In the genomic region with DNA sequence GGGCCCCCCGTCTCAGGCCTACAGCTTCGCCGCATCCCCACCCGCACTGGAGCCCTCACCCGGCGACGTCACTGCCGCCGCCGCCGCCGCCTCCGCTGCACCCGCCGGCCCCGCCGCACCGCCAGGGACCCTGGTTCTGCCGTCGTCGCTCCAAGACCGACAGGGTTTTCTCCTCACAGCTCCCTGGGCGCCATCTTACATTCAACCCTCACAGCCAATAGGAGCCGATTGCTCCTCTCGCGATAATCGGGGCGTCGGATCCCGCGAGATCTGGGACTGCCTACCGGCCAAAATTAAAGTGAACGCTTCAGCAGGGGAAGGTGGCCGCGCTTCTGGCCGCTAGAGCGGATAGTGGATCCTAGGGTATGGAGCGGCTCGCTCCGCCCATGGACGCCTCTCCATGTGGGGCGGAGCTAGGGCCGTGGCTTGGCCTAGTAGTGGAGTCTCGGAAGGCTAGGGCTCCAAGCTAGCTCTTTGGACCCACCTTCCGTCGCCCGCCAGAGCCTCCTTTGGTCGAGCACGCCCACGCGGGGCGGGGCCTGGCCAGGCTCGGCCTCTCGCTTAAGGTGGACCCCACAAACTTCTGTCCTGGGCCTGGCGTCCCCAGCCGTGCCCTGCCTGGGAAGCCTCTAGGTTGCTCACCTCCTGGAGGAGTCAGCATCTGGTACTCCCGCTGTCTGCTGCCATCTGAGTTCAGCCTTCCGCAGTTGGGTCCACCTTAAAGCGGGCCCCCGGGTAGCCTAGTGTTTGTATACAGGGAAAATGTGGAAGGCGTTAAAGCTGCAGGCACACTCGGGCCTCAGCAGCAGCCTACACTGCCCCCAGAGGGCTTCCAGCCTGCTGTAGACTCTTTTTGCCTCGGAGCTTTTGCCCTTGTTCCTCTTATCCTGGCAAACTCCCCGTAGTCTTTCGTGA, we compare ENCODE assay signal across 1 cellular context.
TF ChIP-seq lines count a peak whose summit lies in the region.

A gene with protein sequence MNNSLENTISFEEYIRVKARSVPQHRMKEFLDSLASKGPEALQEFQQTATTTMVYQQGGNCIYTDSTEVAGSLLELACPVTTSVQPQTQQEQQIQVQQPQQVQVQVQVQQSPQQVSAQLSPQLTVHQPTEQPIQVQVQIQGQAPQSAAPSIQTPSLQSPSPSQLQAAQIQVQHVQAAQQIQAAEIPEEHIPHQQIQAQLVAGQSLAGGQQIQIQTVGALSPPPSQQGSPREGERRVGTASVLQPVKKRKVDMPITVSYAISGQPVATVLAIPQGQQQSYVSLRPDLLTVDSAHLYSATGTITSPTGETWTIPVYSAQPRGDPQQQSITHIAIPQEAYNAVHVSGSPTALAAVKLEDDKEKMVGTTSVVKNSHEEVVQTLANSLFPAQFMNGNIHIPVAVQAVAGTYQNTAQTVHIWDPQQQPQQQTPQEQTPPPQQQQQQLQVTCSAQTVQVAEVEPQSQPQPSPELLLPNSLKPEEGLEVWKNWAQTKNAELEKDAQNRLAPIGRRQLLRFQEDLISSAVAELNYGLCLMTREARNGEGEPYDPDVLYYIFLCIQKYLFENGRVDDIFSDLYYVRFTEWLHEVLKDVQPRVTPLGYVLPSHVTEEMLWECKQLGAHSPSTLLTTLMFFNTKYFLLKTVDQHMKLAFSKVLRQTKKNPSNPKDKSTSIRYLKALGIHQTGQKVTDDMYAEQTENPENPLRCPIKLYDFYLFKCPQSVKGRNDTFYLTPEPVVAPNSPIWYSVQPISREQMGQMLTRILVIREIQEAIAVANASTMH (minus strand): TSS at position 219 of the 915 bp plus-strand sequence. CDS start 17,054 bp downstream, outside the sequence.

TF ChIP-seq in HepG2, 621 proteins besides CTCF, POLR2A, EP300 and RAD21 (continued from another document and continues in another):
- TF ChIP-seq ZMAT3 (CRISPR knock-in tag; conservative IDR thresholded peaks at IDR 0.05) (peak; percentile 79), MED8 (CRISPR knock-in tag; IDR thresholded peaks at IDR 0.05; ENCODE audit: insufficient replicate concordance) (no peak), ONECUT2 (CRISPR knock-in tag; IDR thresholded peaks at IDR 0.05) (no peak), HOXA7 (CRISPR knock-in tag; IDR thresholded peaks at IDR 0.05) (no peak), PCBP2 (optimal IDR thresholded peaks at IDR 0.05; ENCODE audit: low read depth, low read length, poor library complexity, severe bottlenecking) (no peak), U2AF2 (IDR thresholded peaks at IDR 0.05; ENCODE audit: low read depth, low read length) (peak; percentile 100), NFE2L2 (IDR thresholded peaks at IDR 0.05; ENCODE audit: low read length) (no peak), ZNF761 (CRISPR knock-in tag; conservative IDR thresholded peaks at IDR 0.05) (no peak; the same call in none of the 2 replicates), POLR2AphosphoS2 (IDR thresholded peaks at IDR 0.05; ENCODE audit: low read depth, low read length) (no peak), ZNF432 (CRISPR knock-in tag; IDR thresholded peaks at IDR 0.05; ENCODE audit: borderline replicate concordance) (no peak), CC2D1A (CRISPR knock-in tag; IDR thresholded peaks at IDR 0.05) (no peak), MXI1 (IDR thresholded peaks at IDR 0.05; ENCODE audit: borderline replicate concordance, low read depth, low read length) (peak; percentile 93), ARNT2 (CRISPR knock-in tag; IDR thresholded peaks at IDR 0.05; ENCODE audit: low read depth) (peak; percentile 58; the same call in 1 of the 2 replicates), ZNF629 (CRISPR knock-in tag; conservative IDR thresholded peaks at IDR 0.05) (no peak), MTA1 (CRISPR knock-in tag; IDR thresholded peaks at IDR 0.05; ENCODE audit: borderline replicate concordance) (no peak), NR3C1 (CRISPR knock-in tag; IDR thresholded peaks at IDR 0.05) (no peak), AGO2 (optimal IDR thresholded peaks at IDR 0.05; ENCODE audit: low read depth, low read length) (peak; percentile 62), ZNF577 (CRISPR knock-in tag; IDR thresholded peaks at IDR 0.05; ENCODE audit: borderline replicate concordance, low read depth) (no peak), CBX1 (IDR thresholded peaks at IDR 0.05; ENCODE audit: low read depth) (no peak), ZFP1 (CRISPR knock-in tag; IDR thresholded peaks at IDR 0.05) (peak; percentile 59), AGO1 (IDR thresholded peaks at IDR 0.05; ENCODE audit: low read depth, low read length, poor library complexity, severe bottlenecking) (peak; percentile 8), NAIF1 (CRISPR knock-in tag; IDR thresholded peaks at IDR 0.05; ENCODE audit: borderline replicate concordance) (0 out of 2 replicates have a peak, but pooled peaks have one; percentile 60), SRSF9 (IDR thresholded peaks at IDR 0.05; ENCODE audit: borderline replicate concordance, insufficient read depth, low read depth, low read length, poor library complexity, severe bottlenecking) (no peak), JUN (CRISPR knock-in tag; IDR thresholded peaks at IDR 0.05) (no peak), MEF2D (CRISPR knock-in tag; IDR thresholded peaks at IDR 0.05) (no peak), ZNF138 (CRISPR knock-in tag; IDR thresholded peaks at IDR 0.05; ENCODE audit: low read depth) (peak; percentile 66; the same call in 1 of the 2 replicates), ZNF737 (CRISPR knock-in tag; IDR thresholded peaks at IDR 0.05; ENCODE audit: borderline replicate concordance) (no peak), NONO (IDR thresholded peaks at IDR 0.05) (no peak), NONO (CRISPR knock-in tag; conservative IDR thresholded peaks at IDR 0.05) (peak; percentile 92), ZNF781 (CRISPR knock-in tag; IDR thresholded peaks at IDR 0.05; ENCODE audit: borderline replicate concordance, not compliant biosample characterization) (peak; percentile 32), GLI4 (CRISPR knock-in tag; IDR thresholded peaks at IDR 0.05; ENCODE audit: borderline replicate concordance) (peak; percentile 80; the same call in 1 of the 2 replicates), ZNF678 (CRISPR knock-in tag; IDR thresholded peaks at IDR 0.05) (peak; percentile 46; the same call in 1 of the 2 replicates), SCMH1 (CRISPR knock-in tag; IDR thresholded peaks at IDR 0.05; ENCODE audit: borderline replicate concordance) (no peak), REXO4 (CRISPR knock-in tag; IDR thresholded peaks at IDR 0.05; ENCODE audit: borderline replicate concordance) (no peak), NRL (CRISPR knock-in tag; IDR thresholded peaks at IDR 0.05; ENCODE audit: borderline replicate concordance) (peak; percentile 80), NFRKB (IDR thresholded peaks at IDR 0.05) (0 out of 2 replicates have a peak, but pooled peaks have one; percentile 35), ZNF484 (CRISPR knock-in tag; IDR thresholded peaks at IDR 0.05; ENCODE audit: borderline replicate concordance, low read depth) (no peak), ZNF224 (CRISPR knock-in tag; IDR thresholded peaks at IDR 0.05) (peak; percentile 94; the same call in 1 of the 2 replicates), ATM (IDR thresholded peaks at IDR 0.05; ENCODE audit: borderline replicate concordance) (no peak), ZNF720 (CRISPR knock-in tag; IDR thresholded peaks at IDR 0.05) (0 out of 2 replicates have a peak, but pooled peaks have one; percentile 13), CENPT (CRISPR knock-in tag; IDR thresholded peaks at IDR 0.05; ENCODE audit: low read depth) (no peak), ZSCAN20 (CRISPR knock-in tag; IDR thresholded peaks at IDR 0.05; ENCODE audit: borderline replicate concordance) (no peak)
- TF ChIP-seq, protein P1, sequence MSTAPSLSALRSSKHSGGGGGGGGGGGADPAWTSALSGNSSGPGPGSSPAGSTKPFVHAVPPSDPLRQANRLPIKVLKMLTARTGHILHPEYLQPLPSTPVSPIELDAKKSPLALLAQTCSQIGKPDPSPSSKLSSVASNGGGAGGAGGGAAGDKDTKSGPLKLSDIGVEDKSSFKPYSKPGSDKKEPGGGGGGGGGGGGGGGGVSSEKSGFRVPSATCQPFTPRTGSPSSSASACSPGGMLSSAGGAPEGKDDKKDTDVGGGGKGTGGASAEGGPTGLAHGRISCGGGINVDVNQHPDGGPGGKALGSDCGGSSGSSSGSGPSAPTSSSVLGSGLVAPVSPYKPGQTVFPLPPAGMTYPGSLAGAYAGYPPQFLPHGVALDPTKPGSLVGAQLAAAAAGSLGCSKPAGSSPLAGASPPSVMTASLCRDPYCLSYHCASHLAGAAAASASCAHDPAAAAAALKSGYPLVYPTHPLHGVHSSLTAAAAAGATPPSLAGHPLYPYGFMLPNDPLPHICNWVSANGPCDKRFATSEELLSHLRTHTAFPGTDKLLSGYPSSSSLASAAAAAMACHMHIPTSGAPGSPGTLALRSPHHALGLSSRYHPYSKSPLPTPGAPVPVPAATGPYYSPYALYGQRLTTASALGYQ (CRISPR knock-in tag; IDR thresholded peaks at IDR 0.05) = 0 out of 2 replicates have a peak, but pooled peaks have one; percentile 13
- TF ChIP-seq, protein P2, sequence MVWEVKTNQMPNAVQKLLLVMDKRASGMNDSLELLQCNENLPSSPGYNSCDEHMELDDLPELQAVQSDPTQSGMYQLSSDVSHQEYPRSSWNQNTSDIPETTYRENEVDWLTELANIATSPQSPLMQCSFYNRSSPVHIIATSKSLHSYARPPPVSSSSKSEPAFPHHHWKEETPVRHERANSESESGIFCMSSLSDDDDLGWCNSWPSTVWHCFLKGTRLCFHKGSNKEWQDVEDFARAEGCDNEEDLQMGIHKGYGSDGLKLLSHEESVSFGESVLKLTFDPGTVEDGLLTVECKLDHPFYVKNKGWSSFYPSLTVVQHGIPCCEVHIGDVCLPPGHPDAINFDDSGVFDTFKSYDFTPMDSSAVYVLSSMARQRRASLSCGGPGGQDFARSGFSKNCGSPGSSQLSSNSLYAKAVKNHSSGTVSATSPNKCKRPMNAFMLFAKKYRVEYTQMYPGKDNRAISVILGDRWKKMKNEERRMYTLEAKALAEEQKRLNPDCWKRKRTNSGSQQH (CRISPR knock-in tag; IDR thresholded peaks at IDR 0.05; ENCODE audit: low read depth) = no peak
- TF ChIP-seq, protein P3, sequence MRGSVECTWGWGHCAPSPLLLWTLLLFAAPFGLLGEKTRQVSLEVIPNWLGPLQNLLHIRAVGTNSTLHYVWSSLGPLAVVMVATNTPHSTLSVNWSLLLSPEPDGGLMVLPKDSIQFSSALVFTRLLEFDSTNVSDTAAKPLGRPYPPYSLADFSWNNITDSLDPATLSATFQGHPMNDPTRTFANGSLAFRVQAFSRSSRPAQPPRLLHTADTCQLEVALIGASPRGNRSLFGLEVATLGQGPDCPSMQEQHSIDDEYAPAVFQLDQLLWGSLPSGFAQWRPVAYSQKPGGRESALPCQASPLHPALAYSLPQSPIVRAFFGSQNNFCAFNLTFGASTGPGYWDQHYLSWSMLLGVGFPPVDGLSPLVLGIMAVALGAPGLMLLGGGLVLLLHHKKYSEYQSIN (CRISPR knock-in tag; IDR thresholded peaks at IDR 0.05; ENCODE audit: borderline replicate concordance) = no peak
- TF ChIP-seq, protein P4, sequence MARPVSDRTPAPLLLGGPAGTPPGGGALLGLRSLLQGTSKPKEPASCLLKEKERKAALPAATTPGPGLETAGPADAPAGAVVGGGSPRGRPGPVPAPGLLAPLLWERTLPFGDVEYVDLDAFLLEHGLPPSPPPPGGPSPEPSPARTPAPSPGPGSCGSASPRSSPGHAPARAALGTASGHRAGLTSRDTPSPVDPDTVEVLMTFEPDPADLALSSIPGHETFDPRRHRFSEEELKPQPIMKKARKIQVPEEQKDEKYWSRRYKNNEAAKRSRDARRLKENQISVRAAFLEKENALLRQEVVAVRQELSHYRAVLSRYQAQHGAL (CRISPR knock-in tag; IDR thresholded peaks at IDR 0.05; ENCODE audit: not compliant biosample characterization) = no peak
- TF ChIP-seq, protein P5, sequence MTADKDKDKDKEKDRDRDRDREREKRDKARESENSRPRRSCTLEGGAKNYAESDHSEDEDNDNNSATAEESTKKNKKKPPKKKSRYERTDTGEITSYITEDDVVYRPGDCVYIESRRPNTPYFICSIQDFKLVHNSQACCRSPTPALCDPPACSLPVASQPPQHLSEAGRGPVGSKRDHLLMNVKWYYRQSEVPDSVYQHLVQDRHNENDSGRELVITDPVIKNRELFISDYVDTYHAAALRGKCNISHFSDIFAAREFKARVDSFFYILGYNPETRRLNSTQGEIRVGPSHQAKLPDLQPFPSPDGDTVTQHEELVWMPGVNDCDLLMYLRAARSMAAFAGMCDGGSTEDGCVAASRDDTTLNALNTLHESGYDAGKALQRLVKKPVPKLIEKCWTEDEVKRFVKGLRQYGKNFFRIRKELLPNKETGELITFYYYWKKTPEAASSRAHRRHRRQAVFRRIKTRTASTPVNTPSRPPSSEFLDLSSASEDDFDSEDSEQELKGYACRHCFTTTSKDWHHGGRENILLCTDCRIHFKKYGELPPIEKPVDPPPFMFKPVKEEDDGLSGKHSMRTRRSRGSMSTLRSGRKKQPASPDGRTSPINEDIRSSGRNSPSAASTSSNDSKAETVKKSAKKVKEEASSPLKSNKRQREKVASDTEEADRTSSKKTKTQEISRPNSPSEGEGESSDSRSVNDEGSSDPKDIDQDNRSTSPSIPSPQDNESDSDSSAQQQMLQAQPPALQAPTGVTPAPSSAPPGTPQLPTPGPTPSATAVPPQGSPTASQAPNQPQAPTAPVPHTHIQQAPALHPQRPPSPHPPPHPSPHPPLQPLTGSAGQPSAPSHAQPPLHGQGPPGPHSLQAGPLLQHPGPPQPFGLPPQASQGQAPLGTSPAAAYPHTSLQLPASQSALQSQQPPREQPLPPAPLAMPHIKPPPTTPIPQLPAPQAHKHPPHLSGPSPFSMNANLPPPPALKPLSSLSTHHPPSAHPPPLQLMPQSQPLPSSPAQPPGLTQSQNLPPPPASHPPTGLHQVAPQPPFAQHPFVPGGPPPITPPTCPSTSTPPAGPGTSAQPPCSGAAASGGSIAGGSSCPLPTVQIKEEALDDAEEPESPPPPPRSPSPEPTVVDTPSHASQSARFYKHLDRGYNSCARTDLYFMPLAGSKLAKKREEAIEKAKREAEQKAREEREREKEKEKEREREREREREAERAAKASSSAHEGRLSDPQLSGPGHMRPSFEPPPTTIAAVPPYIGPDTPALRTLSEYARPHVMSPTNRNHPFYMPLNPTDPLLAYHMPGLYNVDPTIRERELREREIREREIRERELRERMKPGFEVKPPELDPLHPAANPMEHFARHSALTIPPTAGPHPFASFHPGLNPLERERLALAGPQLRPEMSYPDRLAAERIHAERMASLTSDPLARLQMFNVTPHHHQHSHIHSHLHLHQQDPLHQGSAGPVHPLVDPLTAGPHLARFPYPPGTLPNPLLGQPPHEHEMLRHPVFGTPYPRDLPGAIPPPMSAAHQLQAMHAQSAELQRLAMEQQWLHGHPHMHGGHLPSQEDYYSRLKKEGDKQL (CRISPR knock-in tag; IDR thresholded peaks at IDR 0.05; ENCODE audit: low read depth) = no peak
- TF ChIP-seq, protein P6, sequence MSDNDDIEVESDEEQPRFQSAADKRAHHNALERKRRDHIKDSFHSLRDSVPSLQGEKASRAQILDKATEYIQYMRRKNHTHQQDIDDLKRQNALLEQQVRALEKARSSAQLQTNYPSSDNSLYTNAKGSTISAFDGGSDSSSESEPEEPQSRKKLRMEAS (IDR thresholded peaks at IDR 0.05) = peak; percentile 79
